Comparison of ENCODE assay signal across 23 cellular contexts in genomic region chr5:171777420-171777759, GRCh38. TPM values are rescaled to one million over a fixed set of nuclear protein-coding genes. Genes with fewer than 3 reads are reported as not detected.
"Had no signal": no experiment of that assay in that cellular context is flagged by ENCODE, and none has a peak within 500 bp of the region (broad histone marks: within the 10 kb centered on the region; RNA-seq: fewer than 3 reads in every experiment).

No MANE protein-coding gene starts in this region.

- H3K27me3 ChIP-seq: colonic mucosa, ovary, right atrium auricular region, sigmoid colon had no signal

- H3K4me1 ChIP-seq: colonic mucosa, right atrium auricular region had no signal

- H3K4me3 ChIP-seq: colonic mucosa, ovary, right atrium auricular region, sigmoid colon, skin epidermis had no signal

- ATAC-seq: naive thymus-derived CD4-positive, alpha-beta T cell had no signal

- H3K27ac ChIP-seq: colonic mucosa, ovary, right atrium auricular region had no signal

- H3K36me3 ChIP-seq: colonic mucosa, ovary, right atrium auricular region, sigmoid colon had no signal

- H3K9me3 ChIP-seq: colonic mucosa, ovary, right atrium auricular region, sigmoid colon had no signal

- DNase-seq: colonic mucosa; dermis blood vessel endothelial cell; endodermal cell; erythroblast; foreskin melanocyte; head of caudate nucleus; hippocampal formation; naive thymus-derived CD4-positive, alpha-beta T cell; ovary; sigmoid colon; stimulated activated CD4-positive, alpha-beta T cell treated with anti-CD3 and anti-CD28 coated beads, Interleukin-12 subunit alpha, Interleukin-12 subunit beta, amount 100 ng/mL, for 4 hours; stimulated activated naive CD4-positive, alpha-beta T cell treated with Interleukin-2 at 50 U/mL for 16 hours; trophoblast cell had no signal

RNA-seq across cellular contexts. Expression of gene SMIM23, which starts 8.2 kb away (rescaled TPM):
- total RNA-seq: colonic mucosa; dermis blood vessel endothelial cell; endodermal cell; endothelial cell of umbilical vein; liver; lung microvascular endothelial cell; mesenteric fat pad; mononuclear cell; naive thymus-derived CD4-positive, alpha-beta T cell; neural crest cell; ovary; posterior vena cava; right atrium auricular region; sigmoid colon; urinary bladder had no signal
- polyA plus RNA-seq: endothelial cell of umbilical vein; liver; naive thymus-derived CD4-positive, alpha-beta T cell; ovary; sigmoid colon; urinary bladder had no signal
